In the genomic region with DNA sequence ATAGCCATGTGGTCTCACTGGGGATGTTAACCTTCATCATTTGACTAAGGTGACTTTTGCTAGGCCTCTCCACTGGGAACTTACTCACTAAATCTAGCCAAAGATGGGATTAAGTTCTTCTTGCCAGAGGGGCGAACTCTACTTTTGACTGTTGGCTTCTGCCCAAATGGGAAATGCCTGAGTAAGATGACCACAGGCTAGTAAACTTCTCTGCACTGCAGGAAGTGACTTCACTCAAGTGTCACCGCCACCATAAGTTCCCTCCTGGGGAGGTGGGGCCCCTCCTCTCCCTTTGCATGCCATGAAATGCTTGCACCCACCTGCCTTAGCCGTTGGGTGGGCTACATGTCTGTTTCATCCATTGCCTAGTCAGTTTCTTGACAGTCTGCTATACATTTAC, we compare ENCODE assay signal across 2 cellular contexts.
TF ChIP-seq lines count a peak whose summit lies in the region.

No MANE protein-coding gene starts in this region.

TF ChIP-seq in SK-N-SH, 30 proteins besides CTCF, POLR2A, EP300 and RAD21 (continued from another document):
- TF ChIP-seq, protein P1, sequence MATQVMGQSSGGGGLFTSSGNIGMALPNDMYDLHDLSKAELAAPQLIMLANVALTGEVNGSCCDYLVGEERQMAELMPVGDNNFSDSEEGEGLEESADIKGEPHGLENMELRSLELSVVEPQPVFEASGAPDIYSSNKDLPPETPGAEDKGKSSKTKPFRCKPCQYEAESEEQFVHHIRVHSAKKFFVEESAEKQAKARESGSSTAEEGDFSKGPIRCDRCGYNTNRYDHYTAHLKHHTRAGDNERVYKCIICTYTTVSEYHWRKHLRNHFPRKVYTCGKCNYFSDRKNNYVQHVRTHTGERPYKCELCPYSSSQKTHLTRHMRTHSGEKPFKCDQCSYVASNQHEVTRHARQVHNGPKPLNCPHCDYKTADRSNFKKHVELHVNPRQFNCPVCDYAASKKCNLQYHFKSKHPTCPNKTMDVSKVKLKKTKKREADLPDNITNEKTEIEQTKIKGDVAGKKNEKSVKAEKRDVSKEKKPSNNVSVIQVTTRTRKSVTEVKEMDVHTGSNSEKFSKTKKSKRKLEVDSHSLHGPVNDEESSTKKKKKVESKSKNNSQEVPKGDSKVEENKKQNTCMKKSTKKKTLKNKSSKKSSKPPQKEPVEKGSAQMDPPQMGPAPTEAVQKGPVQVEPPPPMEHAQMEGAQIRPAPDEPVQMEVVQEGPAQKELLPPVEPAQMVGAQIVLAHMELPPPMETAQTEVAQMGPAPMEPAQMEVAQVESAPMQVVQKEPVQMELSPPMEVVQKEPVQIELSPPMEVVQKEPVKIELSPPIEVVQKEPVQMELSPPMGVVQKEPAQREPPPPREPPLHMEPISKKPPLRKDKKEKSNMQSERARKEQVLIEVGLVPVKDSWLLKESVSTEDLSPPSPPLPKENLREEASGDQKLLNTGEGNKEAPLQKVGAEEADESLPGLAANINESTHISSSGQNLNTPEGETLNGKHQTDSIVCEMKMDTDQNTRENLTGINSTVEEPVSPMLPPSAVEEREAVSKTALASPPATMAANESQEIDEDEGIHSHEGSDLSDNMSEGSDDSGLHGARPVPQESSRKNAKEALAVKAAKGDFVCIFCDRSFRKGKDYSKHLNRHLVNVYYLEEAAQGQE (IDR thresholded peaks at IDR 0.05; ENCODE audit: low read depth, low read length), result no peak
- TF ChIP-seq SMC3 (IDR thresholded peaks at IDR 0.05; ENCODE audit: low read depth, low read length) (no peak), SIN3A (IDR thresholded peaks at IDR 0.05; ENCODE audit: borderline replicate concordance, low read depth, low read length) (no peak), MEF2A (IDR thresholded peaks at IDR 0.05; ENCODE audit: borderline replicate concordance, low read depth) (no peak), FOSL2 (IDR thresholded peaks at IDR 0.05; ENCODE audit: borderline replicate concordance, low read depth) (no peak), GABPA (IDR thresholded peaks at IDR 0.05; ENCODE audit: low read depth) (no peak; the same call in 1 of the 2 replicates)
- TF ChIP-seq, protein P2, sequence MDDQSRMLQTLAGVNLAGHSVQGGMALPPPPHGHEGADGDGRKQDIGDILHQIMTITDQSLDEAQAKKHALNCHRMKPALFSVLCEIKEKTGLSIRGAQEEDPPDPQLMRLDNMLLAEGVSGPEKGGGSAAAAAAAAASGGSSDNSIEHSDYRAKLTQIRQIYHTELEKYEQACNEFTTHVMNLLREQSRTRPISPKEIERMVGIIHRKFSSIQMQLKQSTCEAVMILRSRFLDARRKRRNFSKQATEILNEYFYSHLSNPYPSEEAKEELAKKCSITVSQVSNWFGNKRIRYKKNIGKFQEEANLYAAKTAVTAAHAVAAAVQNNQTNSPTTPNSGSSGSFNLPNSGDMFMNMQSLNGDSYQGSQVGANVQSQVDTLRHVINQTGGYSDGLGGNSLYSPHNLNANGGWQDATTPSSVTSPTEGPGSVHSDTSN (IDR thresholded peaks at IDR 0.05), result no peak
- TF ChIP-seq, protein P3, sequence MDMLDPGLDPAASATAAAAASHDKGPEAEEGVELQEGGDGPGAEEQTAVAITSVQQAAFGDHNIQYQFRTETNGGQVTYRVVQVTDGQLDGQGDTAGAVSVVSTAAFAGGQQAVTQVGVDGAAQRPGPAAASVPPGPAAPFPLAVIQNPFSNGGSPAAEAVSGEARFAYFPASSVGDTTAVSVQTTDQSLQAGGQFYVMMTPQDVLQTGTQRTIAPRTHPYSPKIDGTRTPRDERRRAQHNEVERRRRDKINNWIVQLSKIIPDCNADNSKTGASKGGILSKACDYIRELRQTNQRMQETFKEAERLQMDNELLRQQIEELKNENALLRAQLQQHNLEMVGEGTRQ (IDR thresholded peaks at IDR 0.05; ENCODE audit: borderline replicate concordance, low read depth, low read length), result no peak
- TF ChIP-seq, protein P4, sequence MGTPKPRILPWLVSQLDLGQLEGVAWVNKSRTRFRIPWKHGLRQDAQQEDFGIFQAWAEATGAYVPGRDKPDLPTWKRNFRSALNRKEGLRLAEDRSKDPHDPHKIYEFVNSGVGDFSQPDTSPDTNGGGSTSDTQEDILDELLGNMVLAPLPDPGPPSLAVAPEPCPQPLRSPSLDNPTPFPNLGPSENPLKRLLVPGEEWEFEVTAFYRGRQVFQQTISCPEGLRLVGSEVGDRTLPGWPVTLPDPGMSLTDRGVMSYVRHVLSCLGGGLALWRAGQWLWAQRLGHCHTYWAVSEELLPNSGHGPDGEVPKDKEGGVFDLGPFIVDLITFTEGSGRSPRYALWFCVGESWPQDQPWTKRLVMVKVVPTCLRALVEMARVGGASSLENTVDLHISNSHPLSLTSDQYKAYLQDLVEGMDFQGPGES (IDR thresholded peaks at IDR 0.05; ENCODE audit: low read depth, low read length), result no peak
TF ChIP-seq in SK-N-SH: peak in this region for 3.

TF ChIP-seq in SK-N-SH treated with all-trans-retinoic acid at 6 μM for 48 hours, 23 proteins besides CTCF, POLR2A, EP300 and RAD21 (continued from another document):
- TF ChIP-seq, protein P5, sequence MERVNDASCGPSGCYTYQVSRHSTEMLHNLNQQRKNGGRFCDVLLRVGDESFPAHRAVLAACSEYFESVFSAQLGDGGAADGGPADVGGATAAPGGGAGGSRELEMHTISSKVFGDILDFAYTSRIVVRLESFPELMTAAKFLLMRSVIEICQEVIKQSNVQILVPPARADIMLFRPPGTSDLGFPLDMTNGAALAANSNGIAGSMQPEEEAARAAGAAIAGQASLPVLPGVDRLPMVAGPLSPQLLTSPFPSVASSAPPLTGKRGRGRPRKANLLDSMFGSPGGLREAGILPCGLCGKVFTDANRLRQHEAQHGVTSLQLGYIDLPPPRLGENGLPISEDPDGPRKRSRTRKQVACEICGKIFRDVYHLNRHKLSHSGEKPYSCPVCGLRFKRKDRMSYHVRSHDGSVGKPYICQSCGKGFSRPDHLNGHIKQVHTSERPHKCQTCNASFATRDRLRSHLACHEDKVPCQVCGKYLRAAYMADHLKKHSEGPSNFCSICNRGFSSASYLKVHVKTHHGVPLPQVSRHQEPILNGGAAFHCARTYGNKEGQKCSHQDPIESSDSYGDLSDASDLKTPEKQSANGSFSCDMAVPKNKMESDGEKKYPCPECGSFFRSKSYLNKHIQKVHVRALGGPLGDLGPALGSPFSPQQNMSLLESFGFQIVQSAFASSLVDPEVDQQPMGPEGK (CRISPR knock-in tag; IDR thresholded peaks at IDR 0.05; ENCODE audit: borderline replicate concordance), result no peak
- TF ChIP-seq OSR1 (CRISPR knock-in tag; IDR thresholded peaks at IDR 0.05), result no peak
- no peak for TF ChIP-seq ZNF8 (CRISPR knock-in tag; IDR thresholded peaks at IDR 0.05)
- no peak for TF ChIP-seq ZFP30 (CRISPR knock-in tag; IDR thresholded peaks at IDR 0.05)
- TF ChIP-seq, protein P6, sequence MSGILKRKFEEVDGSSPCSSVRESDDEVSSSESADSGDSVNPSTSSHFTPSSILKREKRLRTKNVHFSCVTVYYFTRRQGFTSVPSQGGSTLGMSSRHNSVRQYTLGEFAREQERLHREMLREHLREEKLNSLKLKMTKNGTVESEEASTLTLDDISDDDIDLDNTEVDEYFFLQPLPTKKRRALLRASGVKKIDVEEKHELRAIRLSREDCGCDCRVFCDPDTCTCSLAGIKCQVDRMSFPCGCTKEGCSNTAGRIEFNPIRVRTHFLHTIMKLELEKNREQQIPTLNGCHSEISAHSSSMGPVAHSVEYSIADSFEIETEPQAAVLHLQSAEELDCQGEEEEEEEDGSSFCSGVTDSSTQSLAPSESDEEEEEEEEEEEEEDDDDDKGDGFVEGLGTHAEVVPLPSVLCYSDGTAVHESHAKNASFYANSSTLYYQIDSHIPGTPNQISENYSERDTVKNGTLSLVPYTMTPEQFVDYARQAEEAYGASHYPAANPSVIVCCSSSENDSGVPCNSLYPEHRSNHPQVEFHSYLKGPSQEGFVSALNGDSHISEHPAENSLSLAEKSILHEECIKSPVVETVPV (CRISPR knock-in tag; IDR thresholded peaks at IDR 0.05), result no peak
- no peak for TF ChIP-seq RARB (CRISPR knock-in tag; IDR thresholded peaks at IDR 0.05)
TF ChIP-seq in SK-N-SH treated with all-trans-retinoic acid at 6 μM for 48 hours: peak in this region for 0.
